ENCODE assay signal across 8 cellular contexts in the genomic region with DNA sequence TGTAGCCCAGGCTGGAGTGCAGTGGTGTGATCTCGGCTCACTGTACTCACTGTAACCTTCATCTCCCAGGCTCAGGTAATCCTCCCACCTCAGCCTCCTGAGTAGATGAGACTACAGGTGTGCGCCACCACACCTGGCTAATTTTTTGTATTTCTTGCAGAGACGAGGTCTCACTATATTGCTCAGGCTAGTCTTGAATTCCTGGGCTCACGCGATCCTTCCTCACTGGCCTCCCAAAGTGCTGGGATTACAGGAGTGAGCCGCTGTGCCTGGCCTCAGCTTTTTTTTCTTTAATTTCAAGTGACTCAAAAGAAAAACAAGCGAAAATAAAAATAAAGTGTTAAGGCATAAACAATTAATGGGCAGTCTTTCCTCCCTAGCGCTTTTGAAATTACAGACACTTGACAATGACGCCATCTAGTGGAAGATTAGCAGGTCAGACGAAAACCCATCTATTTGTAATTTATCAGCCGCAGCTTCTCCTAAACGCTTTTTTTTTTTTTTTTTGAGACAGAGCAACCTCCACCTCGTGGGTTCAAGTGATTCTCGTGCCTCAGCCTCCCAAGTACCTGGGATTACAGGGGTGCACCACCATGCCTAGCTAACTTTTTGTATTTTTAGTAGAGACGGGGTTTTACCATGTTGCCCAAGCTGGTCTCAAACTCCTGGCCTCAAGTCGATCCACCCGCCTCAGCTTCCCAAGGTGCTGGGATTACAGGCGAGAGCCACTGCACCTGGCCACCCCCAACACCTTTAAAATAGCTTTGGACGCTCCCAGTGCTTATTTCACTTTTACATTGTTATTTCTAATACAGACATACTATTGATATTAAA. TPM values are rescaled to one million over a fixed set of nuclear protein-coding genes. Genes with fewer than 3 reads are reported as not detected.
DNase-seq lines count a peak whose midpoint lies in the region; ATAC-seq and TF ChIP-seq lines count a peak whose summit lies in the region.

No MANE protein-coding gene starts in this region.

- H4K20me1 ChIP-seq in osteoblast (ENCODE audit: insufficient read depth, low read length), result no peaks in the 10 kb centered on the region

- H3K9me3 ChIP-seq in T-helper 17 cell (ENCODE audit: control insufficient read depth, low read length, poor library complexity, severe bottlenecking) (no peaks in the 10 kb centered on the region), osteoblast (ENCODE audit: low read depth, low read length) (no peaks in the 10 kb centered on the region)

- no peaks in the 10 kb centered on the region for H3K27me3 ChIP-seq in osteoblast (ENCODE audit: insufficient read depth, low read length)

- no peak overlapping the region for H3K4me3 ChIP-seq in fibroblast of the aortic adventitia (ENCODE audit: low read depth, low read length)
- H3K4me3 ChIP-seq in osteoblast (ENCODE audit: insufficient read depth, low read length), result peak overlapping the region; percentile 32

- no peaks in the 10 kb centered on the region for H3K79me2 ChIP-seq in osteoblast (ENCODE audit: insufficient read depth, low read length)

- no peaks in the 10 kb centered on the region for H3K36me3 Mint-ChIP-seq in activated T-cell treated with anti-CD3 and anti-CD28 coated beads, Interleukin-2, amount 50 U/mL, for 72 hours (ENCODE audit: insufficient read depth in 2 of 2)
- no peaks in the 10 kb centered on the region for H3K36me3 Mint-ChIP-seq in T-helper 17 cell (ENCODE audit: low read depth)

- no peak overlapping the region for H3K4me3 Mint-ChIP-seq in activated T-cell treated with anti-CD3 and anti-CD28 coated beads, Interleukin-2, amount 50 U/mL, for 72 hours
- H3K4me3 Mint-ChIP-seq in T-helper 17 cell, result no peak overlapping the region

- peak in 1 of 2 donors; percentile 19 for DNase-seq in activated T-cell treated with anti-CD3 and anti-CD28 coated beads, Interleukin-2, amount 50 U/mL, for 72 hours
- DNase-seq in activated T-cell treated with anti-CD3 and anti-CD28 coated beads for 4 hours (no peak), NCI-H146 (lab: John Stamatoyannopoulos, UW) (peak; percentile 65), T-helper 17 cell (no peak), fibroblast of the aortic adventitia (ENCODE audit: low read depth) (peak; percentile 86), osteoblast (ENCODE audit: insufficient read length, low spot score, missing footprints) (peak; percentile 80)
- DNase-seq in activated naive CD4-positive, alpha-beta T cell treated with Interleukin-2 at 50 U/mL for 16 hours, result no peak

- H2AFZ ChIP-seq in osteoblast (ENCODE audit: low read length), result peak overlapping the region; percentile 57

- no peaks in the 10 kb centered on the region for H3K4me1 Mint-ChIP-seq in activated T-cell treated with anti-CD3 and anti-CD28 coated beads, Interleukin-2, amount 50 U/mL, for 72 hours (ENCODE audit: low read depth)
- H3K4me1 Mint-ChIP-seq in T-helper 17 cell, result peaks cover 2% of the 10 kb centered on the region

- no peak overlapping the region for H3K27ac Mint-ChIP-seq in activated T-cell treated with anti-CD3 and anti-CD28 coated beads, Interleukin-2, amount 50 U/mL, for 72 hours
- no peak overlapping the region for H3K27ac Mint-ChIP-seq in T-helper 17 cell

- H3K27ac ChIP-seq in osteoblast (ENCODE audit: low read depth, low read length), result no peak overlapping the region

- peak; percentile 43 to 58 for ATAC-seq in activated T-cell treated with anti-CD3 and anti-CD28 coated beads, Interleukin-2, amount 50 U/mL, for 72 hours (replicated peaks in 1 of 2)
- ATAC-seq in T-helper 17 cell, result peak; percentile 67
- ATAC-seq in GM21390 (IDR thresholded peaks at IDR 0.05; ENCODE audit: unreplicated experiment), result no peak

- H3K36me3 ChIP-seq in osteoblast (ENCODE audit: insufficient read depth, low read length), result no peaks in the 10 kb centered on the region

- no peaks in the 10 kb centered on the region for H3K9me3 Mint-ChIP-seq in activated T-cell treated with anti-CD3 and anti-CD28 coated beads, Interleukin-2, amount 50 U/mL, for 72 hours

- peak overlapping the region; percentile 70 for H3K4me2 ChIP-seq in osteoblast (ENCODE audit: insufficient read depth, low read length)

- H3K27me3 Mint-ChIP-seq in activated T-cell treated with anti-CD3 and anti-CD28 coated beads, Interleukin-2, amount 50 U/mL, for 72 hours (ENCODE audit: low read depth), result no peaks in the 10 kb centered on the region
- H3K27me3 Mint-ChIP-seq in T-helper 17 cell, result no peaks in the 10 kb centered on the region

- H3K4me1 ChIP-seq in osteoblast (ENCODE audit: insufficient read depth, low read length), result peaks cover 9% of the 10 kb centered on the region

- TF ChIP-seq CTCF in fibroblast of the aortic adventitia (IDR thresholded peaks at IDR 0.05; ENCODE audit: insufficient read depth, low read length), result peak; percentile 67
- TF ChIP-seq CTCF in osteoblast (IDR thresholded peaks at IDR 0.05; ENCODE audit: extremely low read depth, low read depth, low read length), result peak; percentile 62

RNA-seq across cellular contexts. Expression of a gene that starts 28.1 kb away (rescaled TPM):
- total RNA-seq in activated T-cell treated with anti-CD3 and anti-CD28 coated beads, Interleukin-2, amount 50 U/mL, for 72 hours, result 10 to 100 TPM; 16.1 to 21.5 TPM
- total RNA-seq in T-helper 17 cell (10 to 100 TPM; 15.5 to 22.7 TPM), fibroblast of the aortic adventitia (ENCODE audit: low replicate concordance) (1.2 and 7.4 TPM in 2 replicates), osteoblast (0.29 and 0.36 TPM in 2 replicates)

RNA-seq across cellular contexts. Expression of a gene that starts 30.2 kb away (rescaled TPM):
- under 1 TPM in 1 of 2 donors, not detected in 1; 0.58 TPM for total RNA-seq in activated T-cell treated with anti-CD3 and anti-CD28 coated beads, Interleukin-2, amount 50 U/mL, for 72 hours
- total RNA-seq in T-helper 17 cell, result 1 to 10 TPM; 1.0 to 1.4 TPM
- 4.1 and 52.5 TPM in 2 replicates for total RNA-seq in fibroblast of the aortic adventitia (ENCODE audit: low replicate concordance)
- 12.3 and 27.7 TPM in 2 replicates for total RNA-seq in osteoblast

Comparison
In these comparisons a context has a peak if more than half of its experiments do, and no peak if none do; other contexts are left out.
1. DNase-seq: peak in NCI-H146 (single experiment), fibroblast of the aortic adventitia (single experiment) and osteoblast (single experiment); none in activated T-cell treated with anti-CD3 and anti-CD28 coated beads for 4 hours (single experiment), T-helper 17 cell (0 of 3) and activated naive CD4-positive, alpha-beta T cell treated with Interleukin-2 at 50 U/mL for 16 hours (single experiment).